11 cellular contexts compared by ENCODE assay signal in genomic region chr9:34610434-34611206, GRCh38. TPM values are rescaled to one million over a fixed set of nuclear protein-coding genes. Genes with fewer than 3 reads are reported as not detected.
DNase-seq lines count a peak whose midpoint lies in the region; ATAC-seq and TF ChIP-seq lines count a peak whose summit lies in the region.
"Had no signal": no experiment of that assay in that cellular context is flagged by ENCODE, and none has a peak within 500 bp of the region (broad histone marks: within the 10 kb centered on the region; RNA-seq: fewer than 3 reads in every experiment).

No MANE protein-coding gene starts in this region.

- DNase-seq in CD4-positive, alpha-beta T cell: no peak
- no peak for DNase-seq in MM.1S
- peak; percentile 47 for DNase-seq in choroid plexus epithelial cell (ENCODE audit: low read depth)
- DNase-seq in naive thymus-derived CD4-positive, alpha-beta T cell: no peak
- no peak for DNase-seq in hepatic stellate cell (ENCODE audit: low spot score)
- DNase-seq in iPS-NIHi7 (ENCODE audit: extremely low spot score): no peak
- DNase-seq: NCI-H1417 had no signal

- no peak overlapping the region for H3K27ac ChIP-seq in CD4-positive, alpha-beta T cell (ENCODE audit: low read depth, low read length)
- no peak overlapping the region for H3K27ac ChIP-seq in MM.1S (ENCODE audit: low read length)
- H3K27ac ChIP-seq in naive thymus-derived CD4-positive, alpha-beta T cell (ENCODE audit: low read depth, low read length): no peak overlapping the region

- no peak overlapping the region for H2AFZ ChIP-seq in MM.1S (ENCODE audit: low read length)

- peak overlapping the region; percentile 37 for H3K27ac Mint-ChIP-seq in CD4-positive, alpha-beta T cell
- H3K27ac Mint-ChIP-seq in naive thymus-derived CD4-positive, alpha-beta T cell: peak overlapping the region in 7 of 9 donors; percentile 1 to 93 (median 52)

- no peaks in the 10 kb centered on the region for H3K9me2 ChIP-seq in MM.1S (replicated peaks; ENCODE audit: insufficient read depth, low read length)

- peak overlapping the region; percentile 84 for H3K4me3 Mint-ChIP-seq in CD4-positive, alpha-beta T cell
- peak overlapping the region; percentile 25 to 96 (median 90) for H3K4me3 Mint-ChIP-seq in naive thymus-derived CD4-positive, alpha-beta T cell

- no peaks in the 10 kb centered on the region for H3K36me3 ChIP-seq in MM.1S (replicated peaks; ENCODE audit: insufficient read depth, low read length)
- peaks cover 0 to 21% (median 0%) of the 10 kb centered on the region in 3 experiments for H3K36me3 ChIP-seq in naive thymus-derived CD4-positive, alpha-beta T cell (ENCODE audit: control insufficient read depth in 2 of 3, insufficient read depth in 3 of 3, low read length in 3 of 3)

- H3K27me3 Mint-ChIP-seq in CD4-positive, alpha-beta T cell: no peaks in the 10 kb centered on the region
- no peaks in the 10 kb centered on the region for H3K27me3 Mint-ChIP-seq in naive thymus-derived CD4-positive, alpha-beta T cell

- peaks cover 14% of the 10 kb centered on the region for H3K79me2 ChIP-seq in MM.1S (ENCODE audit: low read length)

- no peaks in the 10 kb centered on the region for H3K9me3 Mint-ChIP-seq in CD4-positive, alpha-beta T cell
- peaks cover 0 to 1% (median 0%) of the 10 kb centered on the region in 11 donors for H3K9me3 Mint-ChIP-seq in naive thymus-derived CD4-positive, alpha-beta T cell

- ATAC-seq in CD4-positive, alpha-beta T cell (ENCODE audit: poor library complexity): no peak
- no peak for ATAC-seq in naive thymus-derived CD4-positive, alpha-beta T cell
- ATAC-seq in GM18873 (IDR thresholded peaks at IDR 0.05; ENCODE audit: low FRiP score, unreplicated experiment) (no peak), HG03354 (IDR thresholded peaks at IDR 0.05; ENCODE audit: poor library complexity, severe bottlenecking, unreplicated experiment) (no peak)

- intact Hi-C loops in CD4-positive, alpha-beta T cell (cut with DNase I, micrococcal nuclease): loop anchor here (5.0 to 10.0 kb wide), 5 partner anchors 37 to 566 kb away; partner anchors contain the start of genes DNAI1 (in 1 of the 2), ENHO (in 1 of the 2), FAM219A (in 1 of the 2) and GALT (in 1 of the 2)
- intact Hi-C loops in naive thymus-derived CD4-positive, alpha-beta T cell (cut with micrococcal nuclease): loop anchor here (5.0 to 10.0 kb wide), 6 partner anchors 37 to 793 kb away; partner anchors contain the start of genes GALT (in 2 of the 2), DNAJB5 (in 1 of the 2), ENHO (in 1 of the 2) and KIF24 (in 1 of the 2)

- no peak for TF ChIP-seq CTCF in CD4-positive, alpha-beta T cell (IDR thresholded peaks at IDR 0.05)
- TF ChIP-seq CTCF in MM.1S (IDR thresholded peaks at IDR 0.05; ENCODE audit: low read length): no peak
- no peak for TF ChIP-seq CTCF in choroid plexus epithelial cell (conservative IDR thresholded peaks at IDR 0.05; ENCODE audit: low read depth, low read length)

- H3K4me3 ChIP-seq in MM.1S (ENCODE audit: low read length): peak overlapping the region; percentile 86
- H3K4me3 ChIP-seq in choroid plexus epithelial cell (ENCODE audit: low read depth, low read length): peak overlapping the region; percentile 80
- H3K4me3 ChIP-seq in naive thymus-derived CD4-positive, alpha-beta T cell (ENCODE audit: low read length): peak overlapping the region; percentile 89

- H3K4me1 Mint-ChIP-seq in CD4-positive, alpha-beta T cell (ENCODE audit: low read depth): peaks cover 24% of the 10 kb centered on the region
- peaks cover 6 to 28% (median 20%) of the 10 kb centered on the region in 7 donors for H3K4me1 Mint-ChIP-seq in naive thymus-derived CD4-positive, alpha-beta T cell

- peaks cover 32% of the 10 kb centered on the region for H3K36me3 Mint-ChIP-seq in CD4-positive, alpha-beta T cell (ENCODE audit: low read depth)
- H3K36me3 Mint-ChIP-seq in naive thymus-derived CD4-positive, alpha-beta T cell: peaks cover 0 to 7% (median 0%) of the 10 kb centered on the region in 5 donors

- POLR2A ChIA-PET in CD4-positive, alpha-beta T cell (lab: Charles Lee): interaction anchor here (1.1 to 2.5 kb wide), 4 partner anchors 10 to 27 kb away, joined by 5 to 23 read pairs (median 10); partner anchors contain the start of genes DCTN3 and SIGMAR1
- POLR2A ChIA-PET in naive thymus-derived CD4-positive, alpha-beta T cell (lab: Charles Lee): interaction anchor here (0.9 to 3.9 kb wide), 6 partner anchors 10 to 37 kb away, joined by 3 to 55 read pairs (median 8); partner anchors contain the start of genes DCTN3, GALT and SIGMAR1

- no peaks in the 10 kb centered on the region for H3K9me3 ChIP-seq in CD4-positive, alpha-beta T cell (ENCODE audit: control insufficient read depth, low read length)
- no peaks in the 10 kb centered on the region for H3K9me3 ChIP-seq in MM.1S (replicated peaks; ENCODE audit: insufficient read depth, low read length)
- H3K9me3 ChIP-seq in naive thymus-derived CD4-positive, alpha-beta T cell (ENCODE audit: control insufficient read depth in 2 of 3, low read length in 3 of 3): no peaks in the 10 kb centered on the region
- H3K9me3 ChIP-seq: mucosa of descending colon had no signal

- no peaks in the 10 kb centered on the region for H4K20me1 ChIP-seq in MM.1S (ENCODE audit: insufficient read depth, low read length)

- peak overlapping the region; percentile 97 for H3K4me2 ChIP-seq in MM.1S (ENCODE audit: low read depth, low read length)

- H3K4me1 ChIP-seq in MM.1S (ENCODE audit: low read length): peaks cover 6% of the 10 kb centered on the region; the same call in 1 of the 2 replicates
- peaks cover 10 to 17% of the 10 kb centered on the region in 2 donors for H3K4me1 ChIP-seq in naive thymus-derived CD4-positive, alpha-beta T cell (ENCODE audit: control insufficient read depth in 2 of 2, insufficient read depth in 2 of 2, low read length in 2 of 2)

- peaks cover 6% of the 10 kb centered on the region; the same call in 1 of the 2 replicates for H3F3A ChIP-seq in MM.1S (ENCODE audit: insufficient read depth, low read length)

- H3K9ac ChIP-seq in MM.1S (ENCODE audit: low read length): no peak overlapping the region

- CTCF ChIA-PET in CD4-positive, alpha-beta T cell (lab: Charles Lee): interaction anchor here (1.0 to 1.6 kb wide), 4 partner anchors 18 to 36 kb away, joined by 3 to 8 read pairs (median 4); partner anchors contain the start of genes ARID3C and GALT
- CTCF ChIA-PET in naive thymus-derived CD4-positive, alpha-beta T cell (lab: Charles Lee): interaction anchor here (0.8 to 7.5 kb wide), 7 partner anchors 10 to 92 kb away, joined by 3 to 98 read pairs (median 4); partner anchors contain the start of genes DCTN3, GALT and SIGMAR1

- H3K27me3 ChIP-seq in CD4-positive, alpha-beta T cell (ENCODE audit: control insufficient read depth, insufficient read depth, low read length): no peaks in the 10 kb centered on the region
- no peaks in the 10 kb centered on the region; the same call in 1 of the 2 replicates for H3K27me3 ChIP-seq in MM.1S (replicated peaks; ENCODE audit: insufficient read depth, low read length)
- no peaks in the 10 kb centered on the region for H3K27me3 ChIP-seq in naive thymus-derived CD4-positive, alpha-beta T cell (ENCODE audit: control insufficient read depth in 2 of 2, insufficient read depth in 2 of 2, low read length in 2 of 2)

RNA-seq across cellular contexts. Expression of gene RPP25L, which starts 1.3 kb away (rescaled TPM):
- 1 to 10 TPM; 4.6 to 5.7 TPM for total RNA-seq in CD4-positive, alpha-beta T cell
- 10 to 100 TPM in 4 of 5 experiments, 1 to 10 TPM in 1; 8.8 to 27.3 (median 25.1) TPM for total RNA-seq in naive thymus-derived CD4-positive, alpha-beta T cell
- 10 to 100 TPM; 48.5 to 58.2 TPM for polyA plus RNA-seq in naive thymus-derived CD4-positive, alpha-beta T cell

RNA-seq across cellular contexts. Expression of gene DCTN3, which starts 9.7 kb away (rescaled TPM):
- 10 to 100 TPM; 81.5 to 84.4 TPM for total RNA-seq in CD4-positive, alpha-beta T cell
- total RNA-seq in naive thymus-derived CD4-positive, alpha-beta T cell: 100 to 1,000 TPM in 1 of 5 experiments, 10 to 100 TPM in 4; 55.6 to 110 (median 73.0) TPM
- 100 to 1,000 TPM; 125 to 129 TPM for polyA plus RNA-seq in naive thymus-derived CD4-positive, alpha-beta T cell

RNA-seq across cellular contexts. Expression of gene ARID3C, which starts 18.2 kb away (rescaled TPM):
- under 1 TPM; 0.25 to 0.34 TPM for total RNA-seq in CD4-positive, alpha-beta T cell
- total RNA-seq in naive thymus-derived CD4-positive, alpha-beta T cell: under 1 TPM in 2 of 5 experiments, not detected in 3; 0.27 to 0.36 TPM
- not detected for polyA plus RNA-seq in naive thymus-derived CD4-positive, alpha-beta T cell
- total RNA-seq: mucosa of descending colon, ureter had no signal

RNA-seq across cellular contexts. Expression of gene CNTFR, which starts 21.1 kb away (rescaled TPM):
- not detected for total RNA-seq in CD4-positive, alpha-beta T cell
- total RNA-seq in naive thymus-derived CD4-positive, alpha-beta T cell: not detected
- polyA plus RNA-seq in naive thymus-derived CD4-positive, alpha-beta T cell: not detected

RNA-seq across cellular contexts. Expression of gene SIGMAR1, which starts 27.0 kb away (rescaled TPM):
- total RNA-seq in CD4-positive, alpha-beta T cell: 10 to 100 TPM; 11.7 to 12.1 TPM
- total RNA-seq in naive thymus-derived CD4-positive, alpha-beta T cell: 10 to 100 TPM; 20.7 to 63.8 (median 46.0) TPM
- 100 to 1,000 TPM in 1 of 2 donors, 10 to 100 TPM in 1; 93.5 to 102 TPM for polyA plus RNA-seq in naive thymus-derived CD4-positive, alpha-beta T cell
